In genomic region chr12:103994235-103994634, GRCh38 we compare ENCODE assay signal across 24 cellular contexts. TPM values are rescaled to one million over a fixed set of nuclear protein-coding genes. Genes with fewer than 3 reads are reported as not detected.
"Had no signal": no experiment of that assay in that cellular context is flagged by ENCODE, and none has a peak within 500 bp of the region (broad histone marks: within the 10 kb centered on the region; RNA-seq: fewer than 3 reads in every experiment).

No MANE protein-coding gene starts in this region.

- ATAC-seq: activated naive CD4-positive, alpha-beta T cell treated with anti-CD3 and anti-CD28 coated beads, Interleukin-2, amount 50 U/mL, for 72 hours; activated T-cell treated with anti-CD3 and anti-CD28 coated beads, Interleukin-2, amount 50 U/mL, for 72 hours; esophagus mucosa; foreskin keratinocyte; heart right ventricle; left lobe of liver; lower lobe of right lung; right lobe of liver; stimulated activated naive CD8-positive, alpha-beta T cell treated with anti-CD3 and anti-CD28 coated beads, Interleukin-15, Interleukin-2, amounts not matched to agents 100 U/mL and 50 U/mL, for 24 hours had no signal

- DNase-seq: activated CD4-positive, alpha-beta T cell treated with anti-CD3 and anti-CD28 coated beads for 4 hours; activated CD4-positive, alpha-beta T cell treated with anti-CD3 and anti-CD28 coated beads, Interleukin-2, amount 50 U/mL, for 4 hours; activated CD4-positive, CD25-positive, alpha-beta regulatory T cell; activated naive CD4-positive, alpha-beta T cell; activated T-cell treated with anti-CD3 and anti-CD28 coated beads for 4 hours; activated T-cell treated with anti-CD3 and anti-CD28 coated beads, Interleukin-2, amount 50 U/mL, for 72 hours; central memory CD4-positive, alpha-beta T cell; endodermal cell; foreskin keratinocyte; heart right ventricle; kidney glomerular epithelial cell; lower lobe of right lung; mesendoderm; posterior cingulate gyrus; right lobe of liver; stimulated activated CD4-positive, alpha-beta T cell treated with anti-CD3 and anti-CD28 coated beads, Interleukin-12 subunit alpha, Interleukin-12 subunit beta, amount 100 ng/mL, for 4 hours; stimulated activated CD4-positive, alpha-beta T cell treated with anti-CD3 and anti-CD28 coated beads, Interleukin-4, amount 100 ng/mL, for 1 hour; stimulated activated naive CD8-positive, alpha-beta T cell treated with anti-CD3 and anti-CD28 coated beads, Interleukin-15, Interleukin-2, amounts not matched to agents 100 U/mL and 50 U/mL, for 24 hours; testis; uterus had no signal

RNA-seq across cellular contexts. Expression of gene GLT8D2, which starts 55.8 kb away (rescaled TPM):
- total RNA-seq: mononuclear cell had no signal
